ENCODE assay signal across 31 cellular contexts in genomic region chr6:39707962-39708683, GRCh38. TPM values are rescaled to one million over a fixed set of nuclear protein-coding genes. Genes with fewer than 3 reads are reported as not detected.
DNase-seq lines count a peak whose midpoint lies in the region; ATAC-seq, FAIRE-seq and TF ChIP-seq lines count a peak whose summit lies in the region.
"Had no signal": no experiment of that assay in that cellular context is flagged by ENCODE, and none has a peak within 500 bp of the region (broad histone marks: within the 10 kb centered on the region; RNA-seq: fewer than 3 reads in every experiment).

No MANE protein-coding gene starts in this region.

- TF ChIP-seq CTCF in AG09309 (IDR thresholded peaks at IDR 0.05; ENCODE audit: control insufficient read depth, insufficient read depth, low read depth, low read length, missing control alignments) (no peak), bronchial epithelial cell (IDR thresholded peaks at IDR 0.05; ENCODE audit: insufficient read depth, low read length, severe bottlenecking) (no peak)

- peak; percentile 85 for ATAC-seq in left lobe of liver
- no peak for ATAC-seq in HG03097 (IDR thresholded peaks at IDR 0.05; ENCODE audit: low FRiP score, unreplicated experiment)
- ATAC-seq: gastrocnemius medialis, PC-3 had no signal

- FAIRE-seq in bronchial epithelial cell (lab: Jason Lieb, UNC): no peak
- FAIRE-seq: GM18507 had no signal

- H3K4me3 ChIP-seq in AG09309 (ENCODE audit: control insufficient read depth, low read depth, low read length) (no peak overlapping the region), bronchial epithelial cell (ENCODE audit: low read depth, low read length) (no peak overlapping the region)
- H3K4me3 ChIP-seq: gastrocnemius medialis, hepatocyte, skin epidermis, transverse colon had no signal

- H3K36me3 ChIP-seq in bronchial epithelial cell (ENCODE audit: control insufficient read depth, insufficient read depth, low read length): no peaks in the 10 kb centered on the region
- H3K36me3 ChIP-seq: gastrocnemius medialis, transverse colon, WERI-Rb-1 had no signal

- DNase-seq in AG09309 (ENCODE audit: low read depth): peak; percentile 4
- DNase-seq in M059J (ENCODE audit: low read depth): peak; percentile 39
- peak; percentile 19 for DNase-seq in bronchial epithelial cell (ENCODE audit: low read depth)
- DNase-seq in left lobe of liver (ENCODE audit: low spot score): peak; percentile 47
- DNase-seq in activated CD4-positive, alpha-beta T cell treated with anti-CD3 and anti-CD28 coated beads for 1 hour: no peak
- no peak for DNase-seq in cortex of kidney (lab: John Stamatoyannopoulos, UW)
- no peak for DNase-seq in SK-N-DZ (ENCODE audit: low spot score)
- DNase-seq: activated CD4-positive, alpha-beta T cell treated with anti-CD3 and anti-CD28 coated beads, Interleukin-2, amount 10 ng/mL, durations not matched to agents 24 days and 14 days; activated gamma-delta T cell treated with Interleukin-2 at 50 U/mL for 16 hours; activated T-cell treated with anti-CD3 and anti-CD28 coated beads, Interleukin-2, amount 50 U/mL, for 24 hours; C1 segment of cervical spinal cord; COR-L47; DMS79; gastrocnemius medialis; GF-D8; naive B cell; NCI-H1105; NCI-H187 treated with DMSO at 0.1 percent for 48 hours; NCI-H526; NK-92 treated with Interleukin-12 subunit alpha and Interleukin-12 subunit beta, amount 100 ng/mL, for 24 hours; PC-3; SHP77 treated with DMSO at 0.1 percent for 48 hours; SW 1271; T-helper 9 cell; transverse colon; WERI-Rb-1 had no signal

- no peaks in the 10 kb centered on the region for H3K27me3 ChIP-seq in bronchial epithelial cell (ENCODE audit: control insufficient read depth, insufficient read depth, low read length)
- H3K27me3 ChIP-seq: gastrocnemius medialis, hepatocyte, transverse colon had no signal

RNA-seq across cellular contexts. Expression of gene KIF6, which starts 17.1 kb away (rescaled TPM):
- total RNA-seq in M059J (2014; rRNA removed; shearing (Covaris generic)): 0.49 and 2.7 TPM in 2 replicates
- total RNA-seq in bronchial epithelial cell: not detected in 2 replicates
- 0.05 TPM for total RNA-seq in left lobe of liver
- polyA plus RNA-seq in SK-N-DZ (2014; cell fraction: cytosol; rRNA removed): 0.06 and 0.20 TPM in 2 replicates
- 0.02 TPM in 1 of 2 replicates, not detected in the other for polyA plus RNA-seq in SK-N-DZ (2014; cell fraction: nucleus; rRNA removed)
- total RNA-seq: gastrocnemius medialis, pulmonary artery endothelial cell had no signal

Comparison
In these comparisons a context has a peak if more than half of its experiments do, and no peak if none do; other contexts are left out.
1. DNase-seq: peak in AG09309 (single experiment), M059J (single experiment), bronchial epithelial cell (single experiment) and left lobe of liver (single experiment); none in activated CD4-positive, alpha-beta T cell treated with anti-CD3 and anti-CD28 coated beads for 1 hour (single experiment), cortex of kidney (single experiment) and SK-N-DZ (single experiment).